In the genomic region with DNA sequence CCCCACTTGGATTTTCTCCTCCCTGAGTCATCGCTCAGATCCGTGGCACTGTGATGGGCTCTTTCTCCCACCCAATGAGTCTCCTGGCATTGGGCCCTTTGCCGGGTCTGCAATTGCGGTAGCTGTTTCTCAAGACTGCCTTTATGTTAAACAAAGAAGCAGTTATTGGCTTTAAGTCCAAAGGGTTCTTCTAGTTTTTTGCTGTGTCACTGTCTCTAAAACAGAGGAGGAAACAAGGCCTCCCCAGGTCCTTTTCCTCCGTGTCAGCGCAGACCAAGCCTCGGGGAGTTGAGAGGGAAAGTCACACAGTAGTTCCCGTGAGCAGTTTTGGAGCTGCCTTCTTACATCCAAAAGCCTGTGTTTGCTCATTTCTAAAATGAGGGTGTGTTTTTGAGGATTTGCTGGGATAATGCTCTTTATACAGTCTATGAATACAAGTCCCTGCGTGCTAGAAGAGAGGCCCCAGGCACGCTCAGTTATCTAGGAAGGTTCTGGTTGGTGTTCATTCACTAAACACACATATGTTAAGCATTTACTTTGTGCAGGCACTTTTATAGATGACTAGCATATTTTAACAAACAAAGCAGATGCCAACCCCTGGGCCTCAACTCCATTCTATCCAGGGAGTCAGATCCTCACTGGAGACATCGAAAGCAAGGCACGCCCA, we compare ENCODE assay signal across 17 cellular contexts.
DNase-seq lines count a peak whose midpoint lies in the region; ATAC-seq, FAIRE-seq and TF ChIP-seq lines count a peak whose summit lies in the region.
"Had no signal": no experiment of that assay in that cellular context is flagged by ENCODE, and none has a peak within 500 bp of the region (broad histone marks: within the 10 kb centered on the region; RNA-seq: fewer than 3 reads in every experiment).

No MANE protein-coding gene starts in this region.

- H3K4me3 Mint-ChIP-seq in HFFc6: no peak overlapping the region
- H3K4me3 Mint-ChIP-seq: activated CD4-positive, alpha-beta T cell treated with anti-CD3 and anti-CD28 coated beads, Interleukin-2, amount 10 ng/mL, durations not matched to agents 7 days and 5 days had no signal

- peaks cover 5% of the 10 kb centered on the region for H3K36me3 Mint-ChIP-seq in HFFc6 (ENCODE audit: low read depth)

- peak overlapping the region; percentile 29 for H3K27ac ChIP-seq in foreskin keratinocyte
- H3K27ac ChIP-seq: BLaER1, parathyroid adenoma had no signal

- peak; percentile 59 for ATAC-seq in foreskin keratinocyte

- DNase-seq in AML-193 (lab: John Stamatoyannopoulos, UW) (peak; percentile 4 to 7), HFFc6 (no peak), adipocyte (ENCODE audit: low read depth) (peak; percentile 50), foreskin keratinocyte (peak; percentile 50 to 72), DMS53 treated with DMSO at 0.1 percent for 48 hours (lab: John Stamatoyannopoulos, UW; ENCODE audit: unreplicated experiment) (no peak), T-helper 2 cell (no peak), urothelium cell line (ENCODE audit: low spot score) (no peak), NCI-H1092 (lab: John Stamatoyannopoulos, UW) (no peak)
- DNase-seq: activated CD4-positive, alpha-beta T cell treated with anti-CD3 and anti-CD28 coated beads, Interleukin-2, amount 10 ng/mL, durations not matched to agents 7 days and 5 days; activated naive CD4-positive, alpha-beta T cell treated with anti-CD3 and anti-CD28 coated beads, Interleukin-2, amount 50 U/mL, for 16 hours; NCI-H1417 treated with DMSO at 0.1 percent for 48 hours; NCI-H345; Right ventricle myocardium superior; stimulated activated CD4-positive, alpha-beta T cell treated with anti-CD3 and anti-CD28 coated beads, Interleukin-4, amount 100 ng/mL, for 24 hours; stimulated activated CD8-positive, alpha-beta memory T cell treated with anti-CD3 and anti-CD28 coated beads, Interleukin-4, amount 100 ng/mL, for 48 hours had no signal

- no peak for FAIRE-seq in urothelium cell line (lab: Jason Lieb, UNC)

- H3K9me3 ChIP-seq in adipocyte (ENCODE audit: control insufficient read depth, low read length): peaks cover 9% of the 10 kb centered on the region

- peaks cover 9% of the 10 kb centered on the region for H3K4me1 Mint-ChIP-seq in HFFc6 (ENCODE audit: low read depth)

- H3K27ac Mint-ChIP-seq in HFFc6: 0 out of 2 replicates have a peak overlapping the region, but pooled peaks have one; percentile 24
- H3K27ac Mint-ChIP-seq: activated CD4-positive, alpha-beta T cell treated with anti-CD3 and anti-CD28 coated beads, Interleukin-2, amount 10 ng/mL, durations not matched to agents 7 days and 5 days had no signal

- peaks cover 4% of the 10 kb centered on the region for H3K27me3 ChIP-seq in adipocyte (replicated peaks; ENCODE audit: control insufficient read depth, insufficient read depth, low read length)
- H3K27me3 ChIP-seq in foreskin keratinocyte: no peaks in the 10 kb centered on the region
- H3K27me3 ChIP-seq: BLaER1 had no signal

- no peak overlapping the region for H3K4me3 ChIP-seq in adipocyte (ENCODE audit: low read length)
- H3K4me3 ChIP-seq: BLaER1 had no signal

- TF ChIP-seq CTCF in HFFc6 (IDR thresholded peaks at IDR 0.05) (no peak), foreskin keratinocyte (conservative IDR thresholded peaks at IDR 0.05) (no peak)

- peaks cover 29% of the 10 kb centered on the region for H3K27me3 Mint-ChIP-seq in HFFc6 (ENCODE audit: insufficient read depth)

- peaks cover 8% of the 10 kb centered on the region for H3K9me3 Mint-ChIP-seq in HFFc6

- no peaks in the 10 kb centered on the region for H3K4me1 ChIP-seq in adipocyte (ENCODE audit: control insufficient read depth, insufficient read depth, low read length)
- H3K4me1 ChIP-seq in foreskin keratinocyte: peaks cover 6% of the 10 kb centered on the region
- H3K4me1 ChIP-seq: BLaER1, parathyroid adenoma had no signal

- H3K36me3 ChIP-seq in adipocyte (ENCODE audit: control insufficient read depth, insufficient read depth, low read length, severe bottlenecking): no peaks in the 10 kb centered on the region

- no peak overlapping the region for H3K9ac ChIP-seq in adipocyte (ENCODE audit: low read length)
- H3K9ac ChIP-seq: BLaER1, parathyroid adenoma had no signal

Comparison
In these comparisons a context has a peak if more than half of its experiments do, and no peak if none do; other contexts are left out.
1. DNase-seq: peak in AML-193 (2 of 2), adipocyte (single experiment) and foreskin keratinocyte (2 of 2); none in HFFc6 (single experiment), DMS53 treated with DMSO at 0.1 percent for 48 hours (single experiment), T-helper 2 cell (0 of 5), urothelium cell line (single experiment) and NCI-H1092 (single experiment).